Comparison of ENCODE assay signal across 21 cellular contexts in the genomic region with DNA sequence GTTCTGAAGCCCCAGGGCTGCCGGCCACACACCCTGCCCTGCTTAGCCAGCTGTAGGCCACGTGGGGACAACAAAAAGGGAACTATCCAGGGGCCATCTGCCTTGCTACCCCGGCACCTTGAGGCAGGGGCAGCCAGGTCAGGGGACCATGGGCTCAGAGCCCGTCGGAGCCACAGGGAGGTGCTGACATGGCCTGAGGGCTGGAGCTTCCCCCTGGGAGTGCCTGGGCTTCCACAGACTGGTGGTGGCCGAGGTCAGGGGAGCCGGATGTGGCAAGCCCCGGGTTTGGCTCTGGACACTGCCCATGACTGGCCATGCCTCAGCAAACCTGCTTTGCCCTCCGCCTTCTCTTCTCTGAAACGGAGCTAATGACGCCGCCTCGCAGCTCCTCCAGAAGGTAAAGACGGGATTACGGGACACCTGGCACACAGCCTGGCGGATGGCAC.
A peak's percentile ranks its signal among the peaks of the same experiment; 100 is the strongest.
DNase-seq lines count a peak whose midpoint lies in the region; ATAC-seq and TF ChIP-seq lines count a peak whose summit lies in the region.
"Had no signal": no experiment of that assay in that cellular context is flagged by ENCODE, and none has a peak within 500 bp of the region (broad histone marks: within the 10 kb centered on the region; RNA-seq: fewer than 3 reads in every experiment).

No MANE protein-coding gene starts in this region.

- H3K27ac ChIP-seq in endodermal cell (ENCODE audit: low read depth, low read length) = no peak overlapping the region
- H3K27ac ChIP-seq in uterus = no peak overlapping the region
- no peak overlapping the region for H3K27ac ChIP-seq in effector memory CD4-positive, alpha-beta T cell (ENCODE audit: insufficient read depth, low read length, poor library complexity, severe bottlenecking)
- H3K27ac ChIP-seq: C4-2B, RWPE1 had no signal

- no peaks in the 10 kb centered on the region for H3K36me3 ChIP-seq in endodermal cell (ENCODE audit: control insufficient read depth, insufficient read depth, low read length)
- no peaks in the 10 kb centered on the region for H3K36me3 ChIP-seq in uterus
- H3K36me3 ChIP-seq in effector memory CD4-positive, alpha-beta T cell (ENCODE audit: control insufficient read depth, insufficient read depth, low read length) = no peaks in the 10 kb centered on the region

- peaks cover under 1% of the 10 kb centered on the region for H3K27me3 Mint-ChIP-seq in endodermal cell (ENCODE audit: insufficient read depth)
- no peaks in the 10 kb centered on the region for H3K27me3 Mint-ChIP-seq in neural crest cell (ENCODE audit: low read depth)
- no peaks in the 10 kb centered on the region for H3K27me3 Mint-ChIP-seq in activated T-helper 1 cell treated with anti-CD3 and anti-CD28 coated beads, Interleukin-12 subunit alpha, Interleukin-12 subunit beta, Interleukin-2, Interleukin-4 antibody, amounts not matched to agents 30 ng/mL and 10 ng/mL and 1 ng/mL, durations not matched to agents 14 hours and 24 hours and 36 hours (ENCODE audit: insufficient read depth)

- no peak overlapping the region for H3K9ac ChIP-seq in endodermal cell (ENCODE audit: extremely low read depth, low read length, poor library complexity, severe bottlenecking)

- no peak for ATAC-seq in GM21717 (IDR thresholded peaks at IDR 0.05; ENCODE audit: unreplicated experiment)
- ATAC-seq: PC-3 had no signal

- H3K4me1 Mint-ChIP-seq in endodermal cell (peaks cover 6% of the 10 kb centered on the region), neural crest cell (no peaks in the 10 kb centered on the region)
- no peaks in the 10 kb centered on the region for H3K4me1 Mint-ChIP-seq in activated T-helper 1 cell treated with anti-CD3 and anti-CD28 coated beads, Interleukin-12 subunit alpha, Interleukin-12 subunit beta, Interleukin-2, Interleukin-4 antibody, amounts not matched to agents 30 ng/mL and 10 ng/mL and 1 ng/mL, durations not matched to agents 14 hours and 24 hours and 36 hours (ENCODE audit: low read depth)

- H3K27me3 ChIP-seq in endodermal cell (ENCODE audit: control insufficient read depth, insufficient read depth, low read length, poor library complexity, severe bottlenecking) (no peaks in the 10 kb centered on the region), uterus (no peaks in the 10 kb centered on the region)
- no peaks in the 10 kb centered on the region for H3K27me3 ChIP-seq in effector memory CD4-positive, alpha-beta T cell (replicated peaks; ENCODE audit: control insufficient read depth, insufficient read depth, low read length, poor library complexity, severe bottlenecking)

- no peak overlapping the region for H3K4me3 Mint-ChIP-seq in endodermal cell
- no peak overlapping the region for H3K4me3 Mint-ChIP-seq in neural crest cell
- H3K4me3 Mint-ChIP-seq in activated T-helper 1 cell treated with anti-CD3 and anti-CD28 coated beads, Interleukin-12 subunit alpha, Interleukin-12 subunit beta, Interleukin-2, Interleukin-4 antibody, amounts not matched to agents 30 ng/mL and 10 ng/mL and 1 ng/mL, durations not matched to agents 14 hours and 24 hours and 36 hours = no peak overlapping the region
- H3K4me3 Mint-ChIP-seq: HFFc6 had no signal

- WGBS in endodermal cell (ENCODE audit: insufficient coverage in 1 of 2, insufficient read length in 1 of 2), 2 experiments = 82 to 88% methylated on average over 15 to 16 of the region's 16 CpGs

- TF ChIP-seq POLR2A in uterus (IDR thresholded peaks at IDR 0.05) = no peak

- DNase-seq in COLO668 (lab: John Stamatoyannopoulos, UW; ENCODE audit: unreplicated experiment) (peak; percentile 47), NCI-H524 (lab: John Stamatoyannopoulos, UW) (peak; percentile 32 to 62), endodermal cell (peak; percentile 41), neural crest cell (ENCODE audit: low read depth, low spot score) (no peak), uterus (no peak)
- no peak for DNase-seq in effector memory CD4-positive, alpha-beta T cell
- DNase-seq in activated T-helper 1 cell treated with anti-CD3 and anti-CD28 coated beads, Interleukin-12 subunit alpha, Interleukin-12 subunit beta, Interleukin-2, Interleukin-4 antibody, amounts not matched to agents 30 ng/mL and 10 ng/mL and 1 ng/mL, durations not matched to agents 14 hours and 24 hours and 36 hours (ENCODE audit: low spot score) = no peak
- DNase-seq: AML-193, DND-41, H7, HFFc6, KBM-7, NCI-H1694, NCI-H2081 treated with DMSO at 0.1 percent for 48 hours, NCI-H226, NCI-H526 treated with DMSO at 0.1 percent for 48 hours, PC-3, SIG-M5 had no signal

- H3K4me3 ChIP-seq in endodermal cell (ENCODE audit: low read length) (no peak overlapping the region), uterus (no peak overlapping the region)
- no peak overlapping the region for H3K4me3 ChIP-seq in effector memory CD4-positive, alpha-beta T cell (ENCODE audit: insufficient read depth, low read depth, low read length, poor library complexity, severe bottlenecking)

- H3K36me3 Mint-ChIP-seq in endodermal cell (ENCODE audit: low read depth) (peaks cover 9% of the 10 kb centered on the region), neural crest cell (ENCODE audit: low read depth) (peaks cover 3% of the 10 kb centered on the region)
- H3K36me3 Mint-ChIP-seq in activated T-helper 1 cell treated with anti-CD3 and anti-CD28 coated beads, Interleukin-12 subunit alpha, Interleukin-12 subunit beta, Interleukin-2, Interleukin-4 antibody, amounts not matched to agents 30 ng/mL and 10 ng/mL and 1 ng/mL, durations not matched to agents 14 hours and 24 hours and 36 hours (ENCODE audit: low read depth) = no peaks in the 10 kb centered on the region

- H3K9me3 ChIP-seq in endodermal cell (ENCODE audit: control insufficient read depth, low read length) (no peaks in the 10 kb centered on the region), uterus (no peaks in the 10 kb centered on the region)
- peaks cover 13% of the 10 kb centered on the region for H3K9me3 ChIP-seq in effector memory CD4-positive, alpha-beta T cell (ENCODE audit: control insufficient read depth, low read length)

- intact Hi-C loops in uterus (cut with DNase I; ENCODE audit: low total_unique reads) = no loop called here
- intact Hi-C loops in activated T-helper 1 cell treated with anti-CD3 and anti-CD28 coated beads, Interleukin-12 subunit alpha, Interleukin-12 subunit beta, Interleukin-2, Interleukin-4 antibody, amounts not matched to agents 30 ng/mL and 10 ng/mL and 1 ng/mL, durations not matched to agents 14 hours and 24 hours and 36 hours (cut with micrococcal nuclease) = no loop called here

- no peak overlapping the region for H3K27ac Mint-ChIP-seq in endodermal cell
- H3K27ac Mint-ChIP-seq in neural crest cell (ENCODE audit: unreplicated experiment) = peak overlapping the region; percentile 19
- H3K27ac Mint-ChIP-seq in activated T-helper 1 cell treated with anti-CD3 and anti-CD28 coated beads, Interleukin-12 subunit alpha, Interleukin-12 subunit beta, Interleukin-2, Interleukin-4 antibody, amounts not matched to agents 30 ng/mL and 10 ng/mL and 1 ng/mL, durations not matched to agents 14 hours and 24 hours and 36 hours = no peak overlapping the region
- H3K27ac Mint-ChIP-seq: HFFc6 had no signal

- TF ChIP-seq CTCF in endodermal cell (conservative IDR thresholded peaks at IDR 0.05) (no peak), neural crest cell (conservative IDR thresholded peaks at IDR 0.05) (no peak), uterus (IDR thresholded peaks at IDR 0.05) (no peak)

- no peaks in the 10 kb centered on the region for H3K4me1 ChIP-seq in endodermal cell (ENCODE audit: control insufficient read depth, insufficient read depth, low read length)
- H3K4me1 ChIP-seq in uterus = no peaks in the 10 kb centered on the region
- H3K4me1 ChIP-seq in effector memory CD4-positive, alpha-beta T cell (ENCODE audit: control insufficient read depth, insufficient read depth, low read length, poor library complexity, severe bottlenecking) = no peaks in the 10 kb centered on the region

- H3K9me3 Mint-ChIP-seq in endodermal cell (peaks cover 9% of the 10 kb centered on the region), neural crest cell (no peaks in the 10 kb centered on the region)
- peaks cover 15% of the 10 kb centered on the region for H3K9me3 Mint-ChIP-seq in activated T-helper 1 cell treated with anti-CD3 and anti-CD28 coated beads, Interleukin-12 subunit alpha, Interleukin-12 subunit beta, Interleukin-2, Interleukin-4 antibody, amounts not matched to agents 30 ng/mL and 10 ng/mL and 1 ng/mL, durations not matched to agents 14 hours and 24 hours and 36 hours

Comparison
In these comparisons a context has a peak if more than half of its experiments do, and no peak if none do; other contexts are left out.
1. DNase-seq: peak in COLO668 (single experiment), NCI-H524 (2 of 2) and endodermal cell (single experiment); none in neural crest cell (single experiment), uterus (0 of 2), effector memory CD4-positive, alpha-beta T cell (0 of 3) and activated T-helper 1 cell treated with anti-CD3 and anti-CD28 coated beads, Interleukin-12 subunit alpha, Interleukin-12 subunit beta, Interleukin-2, Interleukin-4 antibody, amounts not matched to agents 30 ng/mL and 10 ng/mL and 1 ng/mL, durations not matched to agents 14 hours and 24 hours and 36 hours (single experiment).